15 cellular contexts compared by ENCODE assay signal in the genomic region with DNA sequence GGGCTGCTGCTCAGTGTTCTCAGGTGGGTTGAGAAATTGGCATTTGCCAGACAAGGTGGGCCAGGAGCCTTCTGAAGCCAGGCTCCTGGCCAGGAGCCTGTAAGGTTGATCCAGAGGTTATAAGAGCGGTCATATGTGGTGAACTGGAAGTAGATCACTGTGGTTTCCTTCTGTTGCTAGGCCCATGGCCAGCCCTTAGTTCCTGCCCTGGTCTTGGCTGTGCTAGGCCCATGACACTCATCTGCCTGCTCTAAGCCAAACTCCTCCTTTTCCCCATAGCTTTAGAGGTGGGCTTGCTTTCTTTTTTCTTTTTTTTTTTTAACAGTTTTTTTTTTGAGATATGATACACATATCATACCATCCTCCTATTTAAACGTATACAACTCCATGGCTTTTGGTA.
"Had no signal": no experiment of that assay in that cellular context is flagged by ENCODE, and none has a peak within 500 bp of the region (broad histone marks: within the 10 kb centered on the region; RNA-seq: fewer than 3 reads in every experiment).

No MANE protein-coding gene starts in this region.

- H3K27ac Mint-ChIP-seq: natural killer cell; progenitor cell of endocrine pancreas; stimulated activated naive CD8-positive, alpha-beta T cell treated with anti-CD3 and anti-CD28 coated beads, Interleukin-15, amount 100 ng/mL, for 72 hours had no signal

- H3K27ac ChIP-seq: brain microvascular endothelial cell, dorsolateral prefrontal cortex, right lobe of liver, thoracic aorta had no signal

- H3K36me3 ChIP-seq: brain microvascular endothelial cell, right lobe of liver, thoracic aorta had no signal

- H3K4me3 Mint-ChIP-seq: natural killer cell had no signal

- ATAC-seq: activated naive CD4-positive, alpha-beta T cell treated with anti-CD3 and anti-CD28 coated beads, Interleukin-2, amount 50 U/mL, for 72 hours; mucosa of descending colon; natural killer cell; right lobe of liver; stimulated activated naive CD8-positive, alpha-beta T cell treated with anti-CD3 and anti-CD28 coated beads, Interleukin-15, amount 100 ng/mL, for 72 hours had no signal

- H3K27me3 Mint-ChIP-seq: progenitor cell of endocrine pancreas; stimulated activated naive CD8-positive, alpha-beta T cell treated with anti-CD3 and anti-CD28 coated beads, Interleukin-15, amount 100 ng/mL, for 72 hours had no signal

- H3K27me3 ChIP-seq: brain microvascular endothelial cell, dorsolateral prefrontal cortex, right lobe of liver had no signal

- H3K4me3 ChIP-seq: dorsolateral prefrontal cortex, mucosa of descending colon, right lobe of liver, thoracic aorta had no signal

- DNase-seq: activated CD4-positive, alpha-beta T cell treated with anti-CD3 and anti-CD28 coated beads, Interleukin-2, amount 50 U/mL, for 1 hour; activated effector memory CD4-positive, alpha-beta T cell treated with anti-CD3 and anti-CD28 coated beads, Interleukin-2, amount 50 U/mL, for 16 hours; activated T-cell treated with anti-CD3 and anti-CD28 coated beads, Interleukin-2, amount 50 U/mL, for 1 hour; amniotic stem cell; brain microvascular endothelial cell; dorsolateral prefrontal cortex; mucosa of descending colon; natural killer cell; occipital lobe; right lobe of liver; stimulated activated CD4-positive, alpha-beta T cell treated with anti-CD3 and anti-CD28 coated beads, Interleukin-12 subunit alpha, Interleukin-12 subunit beta, amount 100 ng/mL, for 4 hours; stimulated activated naive CD8-positive, alpha-beta T cell treated with anti-CD3 and anti-CD28 coated beads, Interleukin-15, amount 100 ng/mL, for 72 hours had no signal

- H3K9me3 Mint-ChIP-seq: activated naive CD4-positive, alpha-beta T cell treated with anti-CD3 and anti-CD28 coated beads, Interleukin-2, amount 50 U/mL, for 72 hours; natural killer cell; stimulated activated naive CD8-positive, alpha-beta T cell treated with anti-CD3 and anti-CD28 coated beads, Interleukin-15, amount 100 ng/mL, for 72 hours had no signal

- H3K9me3 ChIP-seq: mucosa of descending colon, right lobe of liver, thoracic aorta had no signal

- H3K36me3 Mint-ChIP-seq: natural killer cell had no signal
